In genomic region chr20:1820137-1821074, GRCh38 we compare ENCODE assay signal across 12 cellular contexts.
DNase-seq lines count a peak whose midpoint lies in the region; ATAC-seq, FAIRE-seq and TF ChIP-seq lines count a peak whose summit lies in the region.
"Had no signal": no experiment of that assay in that cellular context is flagged by ENCODE, and none has a peak within 500 bp of the region (broad histone marks: within the 10 kb centered on the region; RNA-seq: fewer than 3 reads in every experiment).

No MANE protein-coding gene starts in this region.

- intact Hi-C loops in left ventricle myocardium superior (cut with micrococcal nuclease) (no loop called here), A673 (cut with micrococcal nuclease; ENCODE audit: unreplicated experiment) (no loop called here)

- no peak for TF ChIP-seq CTCF in astrocyte of the spinal cord (IDR thresholded peaks at IDR 0.05; ENCODE audit: low read depth, low read length)
- no peak for TF ChIP-seq CTCF in A673 (conservative IDR thresholded peaks at IDR 0.05; ENCODE audit: low read depth, low read length)

- DNase-seq in HTR-8/SVneo (ENCODE audit: insufficient read length, low spot score) (no peak), astrocyte of the spinal cord (ENCODE audit: low read depth, low spot score) (peak; percentile 75), left ventricle myocardium superior (no peak), A673 (ENCODE audit: low spot score) (no peak)
- DNase-seq in activated CD8-positive, alpha-beta T cell treated with anti-CD3 and anti-CD28 coated beads, Interleukin-2, amount 10 ng/mL, durations not matched to agents 7 days and 5 days = no peak
- DNase-seq: DMS153, NCI-H2171 treated with DMSO at 0.1 percent for 48 hours, occipital lobe had no signal

- H3K4me1 Mint-ChIP-seq in stimulated activated memory B cell treated with anti-CD40 and anti-IgM and Interleukin-4, amounts not matched to agents 10 μg/mL and 1 μg/mL and 100 μg/mL, for 72 hours = peaks cover 69% of the 10 kb centered on the region
- peaks cover 27% of the 10 kb centered on the region for H3K4me1 Mint-ChIP-seq in activated CD8-positive, alpha-beta T cell treated with anti-CD3 and anti-CD28 coated beads, Interleukin-2, amount 10 ng/mL, durations not matched to agents 7 days and 5 days (ENCODE audit: low read depth)

- in situ Hi-C loops in astrocyte of the spinal cord (cut with HindIII; ENCODE audit: low sequenced_read_pairs) = no loop called here

- H3K27me3 Mint-ChIP-seq in stimulated activated memory B cell treated with anti-CD40 and anti-IgM and Interleukin-4, amounts not matched to agents 10 μg/mL and 1 μg/mL and 100 μg/mL, for 72 hours = no peaks in the 10 kb centered on the region
- peaks cover 34% of the 10 kb centered on the region for H3K27me3 Mint-ChIP-seq in activated CD8-positive, alpha-beta T cell treated with anti-CD3 and anti-CD28 coated beads, Interleukin-2, amount 10 ng/mL, durations not matched to agents 7 days and 5 days (ENCODE audit: low read depth)

- H3K4me3 ChIP-seq in astrocyte of the spinal cord (ENCODE audit: low read depth, low read length) (no peak overlapping the region), A673 (ENCODE audit: low read depth, low read length, poor library complexity, severe bottlenecking) (no peak overlapping the region)
- H3K4me3 ChIP-seq: cardiac muscle cell had no signal

- FAIRE-seq in HTR-8/SVneo (lab: Jason Lieb, UNC) = peak; percentile 51

- H3K4me3 Mint-ChIP-seq in stimulated activated memory B cell treated with anti-CD40 and anti-IgM and Interleukin-4, amounts not matched to agents 10 μg/mL and 1 μg/mL and 100 μg/mL, for 72 hours = peak overlapping the region; percentile 35
- no peak overlapping the region for H3K4me3 Mint-ChIP-seq in activated CD8-positive, alpha-beta T cell treated with anti-CD3 and anti-CD28 coated beads, Interleukin-2, amount 10 ng/mL, durations not matched to agents 7 days and 5 days

- BruUV-seq in A673 (replicated peaks; lab: Mats Ljungman, UMichigan) = no TSS peak

- H3K36me3 Mint-ChIP-seq in stimulated activated memory B cell treated with anti-CD40 and anti-IgM and Interleukin-4, amounts not matched to agents 10 μg/mL and 1 μg/mL and 100 μg/mL, for 72 hours = peaks cover 24% of the 10 kb centered on the region
- no peaks in the 10 kb centered on the region for H3K36me3 Mint-ChIP-seq in activated CD8-positive, alpha-beta T cell treated with anti-CD3 and anti-CD28 coated beads, Interleukin-2, amount 10 ng/mL, durations not matched to agents 7 days and 5 days (ENCODE audit: low read depth)

- POLR2A ChIA-PET in activated CD8-positive, alpha-beta T cell treated with anti-CD3 and anti-CD28 coated beads, Interleukin-2, amount 10 ng/mL, durations not matched to agents 7 days and 5 days (lab: Charles Lee) = no interaction called here
- POLR2A ChIA-PET in A673 (lab: Charles Lee; ENCODE audit: low non-redundant PET) = no interaction called here

- ATAC-seq in left ventricle myocardium superior = peak; percentile 5
- peak; percentile 64 for ATAC-seq in stimulated activated memory B cell treated with anti-CD40 and anti-IgM and Interleukin-4, amounts not matched to agents 10 μg/mL and 1 μg/mL and 100 μg/mL, for 72 hours
- no peak for ATAC-seq in activated CD8-positive, alpha-beta T cell treated with anti-CD3 and anti-CD28 coated beads, Interleukin-2, amount 10 ng/mL, durations not matched to agents 7 days and 5 days
- ATAC-seq in HG03457 (IDR thresholded peaks at IDR 0.05; ENCODE audit: unreplicated experiment) = no peak
- ATAC-seq in GM18517 (IDR thresholded peaks at IDR 0.05; ENCODE audit: unreplicated experiment) = no peak

- no peaks in the 10 kb centered on the region for H3K27me3 ChIP-seq in A673 (replicated peaks; ENCODE audit: insufficient read depth, low read depth, low read length, poor library complexity)
- H3K27me3 ChIP-seq: cardiac muscle cell had no signal

- H3K9me3 ChIP-seq in A673 (ENCODE audit: low read depth, low read length, poor library complexity, severe bottlenecking) = peaks cover 17% of the 10 kb centered on the region

- H3K4me1 ChIP-seq in A673 (ENCODE audit: insufficient read depth, low read length, poor library complexity, severe bottlenecking) = peaks cover 4% of the 10 kb centered on the region

- H3K27ac Mint-ChIP-seq in stimulated activated memory B cell treated with anti-CD40 and anti-IgM and Interleukin-4, amounts not matched to agents 10 μg/mL and 1 μg/mL and 100 μg/mL, for 72 hours = peak overlapping the region; percentile 83
- no peak overlapping the region for H3K27ac Mint-ChIP-seq in activated CD8-positive, alpha-beta T cell treated with anti-CD3 and anti-CD28 coated beads, Interleukin-2, amount 10 ng/mL, durations not matched to agents 7 days and 5 days

- CTCF ChIA-PET in activated CD8-positive, alpha-beta T cell treated with anti-CD3 and anti-CD28 coated beads, Interleukin-2, amount 10 ng/mL, durations not matched to agents 7 days and 5 days (lab: Charles Lee) = no interaction called here
- CTCF ChIA-PET in A673 (lab: Charles Lee) = interaction anchor here (0.6 kb wide), 1 partner anchor 18 kb away, joined by 4 read pairs; no protein-coding TSS in a partner anchor

- H3K27ac ChIP-seq in A673 (ENCODE audit: low read depth, low read length, poor library complexity, severe bottlenecking) = no peak overlapping the region
- H3K27ac ChIP-seq: cardiac muscle cell had no signal

- no peaks in the 10 kb centered on the region for H3K36me3 ChIP-seq in A673 (ENCODE audit: insufficient read depth, low read length, poor library complexity, severe bottlenecking)
- H3K36me3 ChIP-seq: cardiac muscle cell had no signal

- peaks cover 13% of the 10 kb centered on the region for H3K9me3 Mint-ChIP-seq in stimulated activated memory B cell treated with anti-CD40 and anti-IgM and Interleukin-4, amounts not matched to agents 10 μg/mL and 1 μg/mL and 100 μg/mL, for 72 hours
- peaks cover 8% of the 10 kb centered on the region for H3K9me3 Mint-ChIP-seq in activated CD8-positive, alpha-beta T cell treated with anti-CD3 and anti-CD28 coated beads, Interleukin-2, amount 10 ng/mL, durations not matched to agents 7 days and 5 days (ENCODE audit: insufficient read depth)

Comparison
In these comparisons a context has a peak if more than half of its experiments do, and no peak if none do; other contexts are left out.
1. ATAC-seq: peak in left ventricle myocardium superior (single experiment) and stimulated activated memory B cell treated with anti-CD40 and anti-IgM and Interleukin-4, amounts not matched to agents 10 μg/mL and 1 μg/mL and 100 μg/mL, for 72 hours (single experiment); none in activated CD8-positive, alpha-beta T cell treated with anti-CD3 and anti-CD28 coated beads, Interleukin-2, amount 10 ng/mL, durations not matched to agents 7 days and 5 days (single experiment), HG03457 (single experiment) and GM18517 (single experiment).